ENCODE assay signal across 9 cellular contexts in genomic region chr11:67304511-67305113, GRCh38. TPM values are rescaled to one million over a fixed set of nuclear protein-coding genes. Genes with fewer than 3 reads are reported as not detected.
DNase-seq lines count a peak whose midpoint lies in the region; ATAC-seq and TF ChIP-seq lines count a peak whose summit lies in the region.
"Had no signal": no experiment of that assay in that cellular context is flagged by ENCODE, and none has a peak within 500 bp of the region (broad histone marks: within the 10 kb centered on the region; RNA-seq: fewer than 3 reads in every experiment).

No MANE protein-coding gene starts in this region.

- no peak for TF ChIP-seq POLR2A in gastroesophageal sphincter (IDR thresholded peaks at IDR 0.05)

- peak overlapping the region; percentile 74 for H3K4me3 Mint-ChIP-seq in T-helper 17 cell

- peaks cover 0 to 59% of the 10 kb centered on the region in 2 donors for H3K36me3 ChIP-seq in gastroesophageal sphincter
- H3K36me3 ChIP-seq in rectal smooth muscle tissue (ENCODE audit: control insufficient read depth, insufficient read depth, low read length) = peaks cover 9% of the 10 kb centered on the region

- H3K36me3 Mint-ChIP-seq in T-helper 17 cell (ENCODE audit: low read depth) = no peaks in the 10 kb centered on the region

- ATAC-seq in T-helper 17 cell = no peak
- ATAC-seq in gastroesophageal sphincter = no peak
- ATAC-seq in GM21737 (IDR thresholded peaks at IDR 0.05; ENCODE audit: unreplicated experiment) = no peak
- no peak for ATAC-seq in HG02759 (IDR thresholded peaks at IDR 0.05; ENCODE audit: unreplicated experiment)

- 72 to 92% methylated on average over 2 to 4 of the region's 14 CpGs for WGBS in gastroesophageal sphincter (ENCODE audit: low coverage in 1 of 2), 2 donors

- TF ChIP-seq EP300 in gastroesophageal sphincter (IDR thresholded peaks at IDR 0.05) = no peak

- H3K4me1 ChIP-seq in gastroesophageal sphincter = peaks cover 0 to 37% (median 18%) of the 10 kb centered on the region in 3 donors
- peaks cover 4% of the 10 kb centered on the region for H3K4me1 ChIP-seq in rectal smooth muscle tissue (ENCODE audit: control insufficient read depth, insufficient read depth, low read length)

- no peaks in the 10 kb centered on the region for H3K27me3 ChIP-seq in gastroesophageal sphincter
- H3K27me3 ChIP-seq in rectal smooth muscle tissue (ENCODE audit: control insufficient read depth, insufficient read depth, low read length) = no peaks in the 10 kb centered on the region

- peaks cover 11% of the 10 kb centered on the region for H3K4me1 Mint-ChIP-seq in T-helper 17 cell

- H3K27me3 Mint-ChIP-seq in T-helper 17 cell = no peaks in the 10 kb centered on the region

- H3K9ac ChIP-seq in rectal smooth muscle tissue (ENCODE audit: low read length) = no peak overlapping the region

- H3K27ac ChIP-seq in gastroesophageal sphincter (peak overlapping the region in 3 of 4 donors; percentile 76 to 82 (median 79)), rectal smooth muscle tissue (ENCODE audit: low read depth, low read length) (no peak overlapping the region)
- H3K27ac ChIP-seq: HL-60 had no signal

- no peaks in the 10 kb centered on the region for H3K9me3 ChIP-seq in T-helper 17 cell (ENCODE audit: control insufficient read depth, low read length, poor library complexity, severe bottlenecking)
- H3K9me3 ChIP-seq in gastroesophageal sphincter = no peaks in the 10 kb centered on the region

- peak overlapping the region; percentile 14 for H3K27ac Mint-ChIP-seq in T-helper 17 cell

- DNase-seq in D341Med (ENCODE audit: low spot score) (peak; percentile 31), T-helper 17 cell (no peak), amygdala (lab: John Stamatoyannopoulos, UW) (no peak), NCI-H187 treated with DMSO at 0.1 percent for 48 hours (lab: John Stamatoyannopoulos, UW) (no peak)

- peak overlapping the region in 1 of 2 donors; percentile 98 for H3K4me3 ChIP-seq in gastroesophageal sphincter
- peak overlapping the region; percentile 89 for H3K4me3 ChIP-seq in rectal smooth muscle tissue (ENCODE audit: low read length)

- no peak for TF ChIP-seq CTCF in gastroesophageal sphincter (IDR thresholded peaks at IDR 0.05)

RNA-seq across cellular contexts. Expression of gene SSH3, which starts 1.3 kb away (rescaled TPM):
- total RNA-seq in T-helper 17 cell (10 to 100 TPM; 12.8 to 17.8 TPM), gastroesophageal sphincter (10 to 100 TPM; 33.9 to 58.4 (median 41.9) TPM)

RNA-seq across cellular contexts. Expression of gene ANKRD13D, which starts 15.5 kb away (rescaled TPM):
- total RNA-seq in T-helper 17 cell (100 to 1,000 TPM; 174 to 220 TPM), gastroesophageal sphincter (10 to 100 TPM; 25.6 to 61.6 (median 32.3) TPM)

RNA-seq across cellular contexts. Expression of gene GRK2, which starts 38.3 kb away (rescaled TPM):
- 100 to 1,000 TPM; 264 to 276 TPM for total RNA-seq in T-helper 17 cell
- total RNA-seq in gastroesophageal sphincter = 10 to 100 TPM; 44.0 to 76.9 (median 64.8) TPM

RNA-seq across cellular contexts. Expression of gene POLD4, which starts 48.7 kb away (rescaled TPM):
- 10 to 100 TPM; 45.9 to 61.0 TPM for total RNA-seq in T-helper 17 cell
- total RNA-seq in gastroesophageal sphincter = 10 to 100 TPM; 65.7 to 87.3 (median 74.4) TPM
